1 cellular context compared by ENCODE assay signal in the genomic region with DNA sequence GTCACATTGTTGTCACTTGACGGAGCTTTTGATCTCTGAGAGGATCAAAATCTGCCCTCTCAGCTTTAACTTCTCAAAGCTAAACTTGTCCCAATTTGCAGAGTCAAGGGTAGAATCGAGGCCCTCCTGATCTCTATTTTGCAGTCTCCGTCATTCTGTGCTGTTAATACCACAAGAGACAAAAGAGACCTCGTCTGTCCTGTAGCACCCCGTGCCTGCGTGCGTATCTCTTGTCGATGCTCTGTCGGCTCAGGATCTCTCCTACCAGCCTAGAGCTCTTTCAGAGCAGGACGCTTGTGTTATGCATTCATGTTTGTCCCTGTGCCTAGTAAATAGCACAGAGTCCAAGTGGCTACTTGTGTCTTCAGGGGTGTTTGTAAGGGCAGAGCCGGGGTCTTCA.
TF ChIP-seq lines count a peak whose summit lies in the region.

No MANE protein-coding gene starts in this region.

TF ChIP-seq in GM12878, 131 proteins besides CTCF, POLR2A, EP300 and RAD21 (continued from another document):
- TF ChIP-seq, protein P1, sequence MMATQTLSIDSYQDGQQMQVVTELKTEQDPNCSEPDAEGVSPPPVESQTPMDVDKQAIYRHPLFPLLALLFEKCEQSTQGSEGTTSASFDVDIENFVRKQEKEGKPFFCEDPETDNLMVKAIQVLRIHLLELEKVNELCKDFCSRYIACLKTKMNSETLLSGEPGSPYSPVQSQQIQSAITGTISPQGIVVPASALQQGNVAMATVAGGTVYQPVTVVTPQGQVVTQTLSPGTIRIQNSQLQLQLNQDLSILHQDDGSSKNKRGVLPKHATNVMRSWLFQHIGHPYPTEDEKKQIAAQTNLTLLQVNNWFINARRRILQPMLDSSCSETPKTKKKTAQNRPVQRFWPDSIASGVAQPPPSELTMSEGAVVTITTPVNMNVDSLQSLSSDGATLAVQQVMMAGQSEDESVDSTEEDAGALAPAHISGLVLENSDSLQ (IDR thresholded peaks at IDR 0.05), result no peak
- TF ChIP-seq POLR2AphosphoS2 (IDR thresholded peaks at IDR 0.05; ENCODE audit: low read depth, low read length), result 0 out of 2 replicates have a peak, but pooled peaks have one; percentile 19
- TF ChIP-seq BRCA1 (IDR thresholded peaks at IDR 0.05; ENCODE audit: low read depth, low read length), result no peak
- TF ChIP-seq, protein P2, sequence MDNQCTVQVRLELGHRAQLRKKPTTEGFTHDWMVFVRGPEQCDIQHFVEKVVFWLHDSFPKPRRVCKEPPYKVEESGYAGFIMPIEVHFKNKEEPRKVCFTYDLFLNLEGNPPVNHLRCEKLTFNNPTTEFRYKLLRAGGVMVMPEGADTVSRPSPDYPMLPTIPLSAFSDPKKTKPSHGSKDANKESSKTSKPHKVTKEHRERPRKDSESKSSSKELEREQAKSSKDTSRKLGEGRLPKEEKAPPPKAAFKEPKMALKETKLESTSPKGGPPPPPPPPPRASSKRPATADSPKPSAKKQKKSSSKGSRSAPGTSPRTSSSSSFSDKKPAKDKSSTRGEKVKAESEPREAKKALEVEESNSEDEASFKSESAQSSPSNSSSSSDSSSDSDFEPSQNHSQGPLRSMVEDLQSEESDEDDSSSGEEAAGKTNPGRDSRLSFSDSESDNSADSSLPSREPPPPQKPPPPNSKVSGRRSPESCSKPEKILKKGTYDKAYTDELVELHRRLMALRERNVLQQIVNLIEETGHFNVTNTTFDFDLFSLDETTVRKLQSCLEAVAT (IDR thresholded peaks at IDR 0.05), result peak; percentile 98
- TF ChIP-seq SREBF1 (IDR thresholded peaks at IDR 0.05; ENCODE audit: low read length), result no peak
- TF ChIP-seq RB1 (IDR thresholded peaks at IDR 0.05; ENCODE audit: borderline replicate concordance), result no peak
- TF ChIP-seq NFYA (IDR thresholded peaks at IDR 0.05; ENCODE audit: borderline replicate concordance, low read depth, low read length), result no peak
